ENCODE assay signal across 1 cellular context in the genomic region with DNA sequence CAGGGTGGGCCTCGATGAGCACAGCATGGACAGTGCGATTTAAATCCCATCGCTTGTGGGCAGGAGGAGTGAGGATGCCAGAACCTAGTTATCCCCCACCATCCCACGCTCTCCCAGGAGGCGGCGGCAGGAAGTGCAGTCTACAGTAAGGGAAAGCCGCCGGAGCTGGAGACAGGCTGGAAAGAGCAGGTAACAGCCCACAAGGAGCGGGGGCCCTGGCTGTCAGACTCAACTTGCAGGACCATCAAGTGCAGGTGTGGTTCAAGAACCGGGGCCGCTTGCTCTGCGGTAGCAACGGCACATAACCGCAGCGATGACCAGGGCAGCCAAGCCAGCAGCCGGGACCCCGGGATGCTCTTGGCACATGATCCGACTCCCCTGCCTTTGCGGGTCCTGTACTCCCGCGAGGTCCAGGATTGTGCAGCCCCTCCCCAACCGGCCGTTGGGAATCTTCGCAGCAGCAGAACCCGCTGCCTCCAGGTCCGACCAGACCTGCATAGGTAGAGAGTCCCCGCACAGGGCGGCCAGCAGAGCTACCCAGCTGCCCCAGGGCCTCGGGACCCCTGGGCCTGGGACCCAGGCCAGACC.
TF ChIP-seq lines count a peak whose summit lies in the region.

No MANE protein-coding gene starts in this region.

TF ChIP-seq in HCT116, 20 proteins besides CTCF, POLR2A, EP300 and RAD21 (continued from another document):
- TF ChIP-seq CEBPB (IDR thresholded peaks at IDR 0.05; ENCODE audit: low read depth): no peak
- no peak for TF ChIP-seq JUND (IDR thresholded peaks at IDR 0.05)
- no peak for TF ChIP-seq POLR2AphosphoS5 (IDR thresholded peaks at IDR 0.05; ENCODE audit: low read depth, low read length)
- TF ChIP-seq ZNF274 (IDR thresholded peaks at IDR 0.05; ENCODE audit: low read depth, low read length): no peak
- TF ChIP-seq TCF7L2 (IDR thresholded peaks at IDR 0.05; ENCODE audit: borderline replicate concordance, extremely low read depth, insufficient read depth, insufficient read length): no peak
- TF ChIP-seq CBX3 (IDR thresholded peaks at IDR 0.05; ENCODE audit: low read depth): no peak
- TF ChIP-seq ELF1 (IDR thresholded peaks at IDR 0.05; ENCODE audit: borderline replicate concordance, low read depth): no peak
- TF ChIP-seq, protein P1, sequence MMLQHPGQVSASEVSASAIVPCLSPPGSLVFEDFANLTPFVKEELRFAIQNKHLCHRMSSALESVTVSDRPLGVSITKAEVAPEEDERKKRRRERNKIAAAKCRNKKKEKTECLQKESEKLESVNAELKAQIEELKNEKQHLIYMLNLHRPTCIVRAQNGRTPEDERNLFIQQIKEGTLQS (IDR thresholded peaks at IDR 0.05): no peak
- TF ChIP-seq YY1 (IDR thresholded peaks at IDR 0.05; ENCODE audit: extremely low read depth, insufficient replicate concordance, low read depth, low read length): no peak
- no peak for TF ChIP-seq SRF (IDR thresholded peaks at IDR 0.05; ENCODE audit: low read depth)
- TF ChIP-seq, protein P2, sequence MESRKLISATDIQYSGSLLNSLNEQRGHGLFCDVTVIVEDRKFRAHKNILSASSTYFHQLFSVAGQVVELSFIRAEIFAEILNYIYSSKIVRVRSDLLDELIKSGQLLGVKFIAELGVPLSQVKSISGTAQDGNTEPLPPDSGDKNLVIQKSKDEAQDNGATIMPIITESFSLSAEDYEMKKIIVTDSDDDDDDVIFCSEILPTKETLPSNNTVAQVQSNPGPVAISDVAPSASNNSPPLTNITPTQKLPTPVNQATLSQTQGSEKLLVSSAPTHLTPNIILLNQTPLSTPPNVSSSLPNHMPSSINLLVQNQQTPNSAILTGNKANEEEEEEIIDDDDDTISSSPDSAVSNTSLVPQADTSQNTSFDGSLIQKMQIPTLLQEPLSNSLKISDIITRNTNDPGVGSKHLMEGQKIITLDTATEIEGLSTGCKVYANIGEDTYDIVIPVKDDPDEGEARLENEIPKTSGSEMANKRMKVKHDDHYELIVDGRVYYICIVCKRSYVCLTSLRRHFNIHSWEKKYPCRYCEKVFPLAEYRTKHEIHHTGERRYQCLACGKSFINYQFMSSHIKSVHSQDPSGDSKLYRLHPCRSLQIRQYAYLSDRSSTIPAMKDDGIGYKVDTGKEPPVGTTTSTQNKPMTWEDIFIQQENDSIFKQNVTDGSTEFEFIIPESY (IDR thresholded peaks at IDR 0.05; ENCODE audit: extremely low read depth, insufficient replicate concordance, low read length): no peak
